In genomic region chr10:68559872-68560200, GRCh38 we compare ENCODE assay signal across 2 cellular contexts.
TF ChIP-seq lines count a peak whose summit lies in the region.

No MANE protein-coding gene starts in this region.

TF ChIP-seq in A549, 52 proteins besides CTCF, POLR2A, EP300 and RAD21:
- TF ChIP-seq CEBPB (IDR thresholded peaks at IDR 0.05), result peak in 1 of 2 experiments; percentile 62; a peak in 2 of 4 replicates
- no peak for TF ChIP-seq EHMT2 (IDR thresholded peaks at IDR 0.05; ENCODE audit: low read depth)
- no peak for TF ChIP-seq POLR2AphosphoS2 (conservative IDR thresholded peaks at IDR 0.05; ENCODE audit: low read length)

TF ChIP-seq in GM12878, 131 proteins besides CTCF, POLR2A, EP300 and RAD21:
- TF ChIP-seq SREBF1 (IDR thresholded peaks at IDR 0.05; ENCODE audit: low read length) (no peak), IKZF1 (conservative IDR thresholded peaks at IDR 0.05) (no peak), JUNB (IDR thresholded peaks at IDR 0.05) (no peak)
